Comparison of ENCODE assay signal across 9 cellular contexts in genomic region chrX:19846995-19847790, GRCh38. TPM values are rescaled to one million over a fixed set of nuclear protein-coding genes. Genes with fewer than 3 reads are reported as not detected.
DNase-seq lines count a peak whose midpoint lies in the region; ATAC-seq and TF ChIP-seq lines count a peak whose summit lies in the region.
"Had no signal": no experiment of that assay in that cellular context is flagged by ENCODE, and none has a peak within 500 bp of the region (broad histone marks: within the 10 kb centered on the region; RNA-seq: fewer than 3 reads in every experiment).

No MANE protein-coding gene starts in this region.

- H3K4ac ChIP-seq in IMR-90 (ENCODE audit: low read depth, low read length), result no peak overlapping the region

- H2BK120ac ChIP-seq in IMR-90 (ENCODE audit: low read depth, low read length), result no peak overlapping the region

- peaks cover 2% of the 10 kb centered on the region for H3K36me3 Mint-ChIP-seq in activated T-cell treated with anti-CD3 and anti-CD28 coated beads, Interleukin-2, amount 50 U/mL, for 4 hours (ENCODE audit: insufficient read depth)

- peak; percentile 97 for ATAC-seq in IMR-90 (ENCODE audit: low read depth)
- ATAC-seq in activated T-cell treated with anti-CD3 and anti-CD28 coated beads, Interleukin-2, amount 50 U/mL, for 4 hours, result peak; percentile 62 to 67
- no peak for ATAC-seq in HG03139 (IDR thresholded peaks at IDR 0.05; ENCODE audit: unreplicated experiment)
- ATAC-seq: psoas muscle had no signal

- peak overlapping the region; percentile 48 for H3K4me2 ChIP-seq in IMR-90 (ENCODE audit: low read depth, low read length)

- no peak overlapping the region for H2BK20ac ChIP-seq in IMR-90 (ENCODE audit: low read depth, low read length)

- no peaks in the 10 kb centered on the region for H3K9me3 Mint-ChIP-seq in activated T-cell treated with anti-CD3 and anti-CD28 coated beads, Interleukin-2, amount 50 U/mL, for 4 hours

- intact Hi-C loops in IMR-90 (cut with micrococcal nuclease) (no loop called here), uterus (cut with DNase I; ENCODE audit: low total_unique reads) (no loop called here), colonic mucosa (cut with DNase I) (no loop called here)

- H3K4me3 Mint-ChIP-seq in activated T-cell treated with anti-CD3 and anti-CD28 coated beads, Interleukin-2, amount 50 U/mL, for 4 hours, result peak overlapping the region; percentile 67

- no CpG with 5 or more reads among the region's 9 CpGs for WGBS in IMR-90 (ENCODE audit: extremely low coverage in 2 of 2, insufficient read length in 1 of 2), 2 experiments

- in situ Hi-C loops in IMR-90 (cut with MboI; ENCODE audit: low sequenced_read_pairs), result no loop called here

- peak overlapping the region; percentile 64 for H2AFZ ChIP-seq in IMR-90 (replicated peaks; ENCODE audit: low read length, poor library complexity)

- no peak overlapping the region for H4K5ac ChIP-seq in IMR-90 (ENCODE audit: low read depth, low read length)

- no TSS peak for BruUV-seq in IMR-90 (replicated peaks; lab: Mats Ljungman, UMichigan)

- H3K4me1 ChIP-seq in IMR-90 (ENCODE audit: control insufficient read depth, insufficient read depth, low read length), result peaks cover 5% of the 10 kb centered on the region; the same call in 1 of the 2 replicates
- no peaks in the 10 kb centered on the region for H3K4me1 ChIP-seq in uterus
- H3K4me1 ChIP-seq in colonic mucosa, result no peaks in the 10 kb centered on the region
- H3K4me1 ChIP-seq: psoas muscle had no signal

- POLR2A ChIA-PET in IMR-90 (lab: Charles Lee; ENCODE audit: unreplicated experiment), result no interaction called here

- H3K27me3 ChIP-seq in IMR-90 (ENCODE audit: control insufficient read depth, insufficient read depth, low read length) (no peaks in the 10 kb centered on the region), uterus (no peaks in the 10 kb centered on the region), colonic mucosa (no peaks in the 10 kb centered on the region)

- no peak overlapping the region for H3K18ac ChIP-seq in IMR-90 (ENCODE audit: low read depth, low read length)

- CTCF ChIA-PET in IMR-90 (lab: Yijun Ruan, JAX), result interaction anchor here (0.8 to 1.1 kb wide), 3 partner anchors 11 to 39 kb away, joined by 3 read pairs; no protein-coding TSS in a partner anchor

- TF ChIP-seq POLR2A in IMR-90 (IDR thresholded peaks at IDR 0.05; ENCODE audit: low read depth, low read length) (no peak), uterus (IDR thresholded peaks at IDR 0.05) (no peak)

- H3K27me3 Mint-ChIP-seq in activated T-cell treated with anti-CD3 and anti-CD28 coated beads, Interleukin-2, amount 50 U/mL, for 4 hours (ENCODE audit: low read depth), result no peaks in the 10 kb centered on the region

- H2AK5ac ChIP-seq in IMR-90 (ENCODE audit: low read depth, low read length), result no peak overlapping the region

- no peaks in the 10 kb centered on the region for H4K20me1 ChIP-seq in IMR-90 (ENCODE audit: insufficient read depth, low read length)

- no peak overlapping the region for H2BK5ac ChIP-seq in IMR-90 (ENCODE audit: low read depth, low read length, poor library complexity, severe bottlenecking)

- peaks cover 44% of the 10 kb centered on the region for H3K4me1 Mint-ChIP-seq in activated T-cell treated with anti-CD3 and anti-CD28 coated beads, Interleukin-2, amount 50 U/mL, for 4 hours (ENCODE audit: low read depth)

- H3K79me1 ChIP-seq in IMR-90 (ENCODE audit: low read depth in 1 of 2, low read length in 2 of 2), result peaks cover 0 to 8% of the 10 kb centered on the region in 2 experiments; a peak in 3 of 4 replicates

- DNase-seq in GM03348 (ENCODE audit: low spot score) (peak; percentile 79), IMR-90 (peak; percentile 89), iPS-NIHi7 (ENCODE audit: extremely low spot score) (peak; percentile 70), uterus (peak; percentile 28 to 34), colonic mucosa (no peak)
- no peak for DNase-seq in activated T-cell treated with anti-CD3 and anti-CD28 coated beads, Interleukin-2, amount 50 U/mL, for 4 hours
- DNase-seq in activated CD8-positive, alpha-beta memory T cell treated with anti-CD3 and anti-CD28 coated beads for 24 hours, result no peak

- H3K27ac ChIP-seq in IMR-90 (ENCODE audit: insufficient read depth, low read length), result peak overlapping the region; percentile 41; the same call in 1 of the 2 replicates
- H3K27ac ChIP-seq in uterus, result no peak overlapping the region
- H3K27ac ChIP-seq in colonic mucosa, result no peak overlapping the region
- H3K27ac ChIP-seq: psoas muscle had no signal

- 0 out of 4 replicates have a peak overlapping the region, but pooled peaks of 1 of the 2 experiments have one; percentile 6 for H4K8ac ChIP-seq in IMR-90 (ENCODE audit: low read depth in 2 of 2, low read length in 2 of 2)

- no peak overlapping the region for H3K56ac ChIP-seq in IMR-90 (ENCODE audit: extremely low read depth, insufficient read depth, low read length)

- H3K9me3 ChIP-seq in IMR-90 (ENCODE audit: control insufficient read depth, insufficient read depth, low read length) (peaks cover 6% of the 10 kb centered on the region), uterus (no peaks in the 10 kb centered on the region), colonic mucosa (no peaks in the 10 kb centered on the region)
- H3K9me3 ChIP-seq: psoas muscle had no signal

- no peak overlapping the region for H2BK15ac ChIP-seq in IMR-90 (ENCODE audit: low read depth, low read length)

- TF ChIP-seq CTCF in IMR-90 (conservative IDR thresholded peaks at IDR 0.05; ENCODE audit: low read depth, low read length) (no peak), uterus (IDR thresholded peaks at IDR 0.05) (no peak), colonic mucosa (IDR thresholded peaks at IDR 0.05) (no peak)

- H3K14ac ChIP-seq in IMR-90 (replicated peaks; ENCODE audit: low read depth, low read length), result 0 out of 2 replicates have a peak overlapping the region, but pooled peaks have one; percentile 26

- H3K36me3 ChIP-seq in IMR-90 (ENCODE audit: control insufficient read depth, insufficient read depth, low read length), result no peaks in the 10 kb centered on the region
- H3K36me3 ChIP-seq in uterus, result no peaks in the 10 kb centered on the region
- no peaks in the 10 kb centered on the region for H3K36me3 ChIP-seq in colonic mucosa

- H3K4me3 ChIP-seq in IMR-90 (ENCODE audit: insufficient read depth, low read depth, low read length) (no peak overlapping the region), uterus (no peak overlapping the region), colonic mucosa (no peak overlapping the region)
- H3K4me3 ChIP-seq: psoas muscle had no signal

- no peak overlapping the region for H3K23ac ChIP-seq in IMR-90 (ENCODE audit: low read depth, low read length)

- no peak overlapping the region for H3K9ac ChIP-seq in IMR-90 (ENCODE audit: low read depth, low read length)
- no peak overlapping the region for H3K9ac ChIP-seq in colonic mucosa (ENCODE audit: low read depth in 2 of 2, low read length in 2 of 2)

- dilution Hi-C loops in IMR-90 (cut with HindIII; ENCODE audit: low sequenced_read_pairs, unreplicated experiment), result no loop called here

- no peak overlapping the region for H4K91ac ChIP-seq in IMR-90 (ENCODE audit: insufficient read depth, low read depth, low read length)

- no peaks in the 10 kb centered on the region for H3K9me1 ChIP-seq in IMR-90 (ENCODE audit: insufficient read depth, low read length)

- no peak overlapping the region for H2AK9ac ChIP-seq in IMR-90 (replicated peaks; ENCODE audit: low read depth, low read length, poor library complexity)

- no peak for TF ChIP-seq RAD21 in IMR-90 (IDR thresholded peaks at IDR 0.05; ENCODE audit: low read length)

TF ChIP-seq in IMR-90, 13 proteins besides CTCF, POLR2A, EP300 and RAD21 (continues in another document):
- TF ChIP-seq MAFK (IDR thresholded peaks at IDR 0.05; ENCODE audit: low read depth, low read length) (peak; percentile 85), CEBPB (IDR thresholded peaks at IDR 0.05; ENCODE audit: low read depth, low read length) (peak; percentile 42; the same call in 1 of the 2 replicates), NFE2L2 (IDR thresholded peaks at IDR 0.05; ENCODE audit: low read depth, low read length) (peak; percentile 58; the same call in 1 of the 2 replicates), MAZ (IDR thresholded peaks at IDR 0.05; ENCODE audit: borderline replicate concordance, low read depth, low read length) (peak; percentile 23; the same call in 1 of the 2 replicates), MXI1 (IDR thresholded peaks at IDR 0.05; ENCODE audit: borderline replicate concordance, low read depth, low read length) (0 out of 2 replicates have a peak, but pooled peaks have one; percentile 13), RCOR1 (IDR thresholded peaks at IDR 0.05; ENCODE audit: insufficient replicate concordance, low read length) (no peak), USF2 (IDR thresholded peaks at IDR 0.05; ENCODE audit: low read depth, low read length) (no peak), FOS (IDR thresholded peaks at IDR 0.05; ENCODE audit: low read depth, low read length) (peak; percentile 73; the same call in 1 of the 2 replicates), CHD1 (IDR thresholded peaks at IDR 0.05; ENCODE audit: low read depth, low read length) (no peak), BHLHE40 (IDR thresholded peaks at IDR 0.05; ENCODE audit: low read depth, low read length) (peak; percentile 85)
- TF ChIP-seq, protein P1, sequence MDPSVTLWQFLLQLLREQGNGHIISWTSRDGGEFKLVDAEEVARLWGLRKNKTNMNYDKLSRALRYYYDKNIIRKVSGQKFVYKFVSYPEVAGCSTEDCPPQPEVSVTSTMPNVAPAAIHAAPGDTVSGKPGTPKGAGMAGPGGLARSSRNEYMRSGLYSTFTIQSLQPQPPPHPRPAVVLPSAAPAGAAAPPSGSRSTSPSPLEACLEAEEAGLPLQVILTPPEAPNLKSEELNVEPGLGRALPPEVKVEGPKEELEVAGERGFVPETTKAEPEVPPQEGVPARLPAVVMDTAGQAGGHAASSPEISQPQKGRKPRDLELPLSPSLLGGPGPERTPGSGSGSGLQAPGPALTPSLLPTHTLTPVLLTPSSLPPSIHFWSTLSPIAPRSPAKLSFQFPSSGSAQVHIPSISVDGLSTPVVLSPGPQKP (IDR thresholded peaks at IDR 0.05; ENCODE audit: borderline replicate concordance, low read depth, low read length), result no peak

RNA-seq across cellular contexts. Expression of gene SH3KBP1, which starts 40.2 kb away (rescaled TPM):
- total RNA-seq in IMR-90 (2012; rRNA removed), result 20.1 and 26.7 TPM in 2 replicates
- polyA plus RNA-seq in IMR-90 (2012; rRNA removed), result 22.0 and 24.4 TPM in 2 replicates
- 9.5 and 11.8 TPM in 2 replicates for polyA plus RNA-seq in IMR-90 (2012; cell fraction: cytosol; rRNA removed)
- 6.1 and 10.4 TPM in 2 replicates for polyA plus RNA-seq in IMR-90 (2012; cell fraction: nucleus; rRNA removed; ENCODE audit: low replicate concordance)
- 10 to 100 TPM; 37.0 to 41.5 (median 39.6) TPM for total RNA-seq in activated T-cell treated with anti-CD3 and anti-CD28 coated beads, Interleukin-2, amount 50 U/mL, for 4 hours
- 10 to 100 TPM in 3 of 4 donors, 1 to 10 TPM in 1; 2.0 to 26.5 (median 14.1) TPM for total RNA-seq in uterus
- total RNA-seq in colonic mucosa, result 10 to 100 TPM; 57.8 to 77.3 TPM

Comparison
In these comparisons a context has a peak if more than half of its experiments do, and no peak if none do; other contexts are left out.
1. DNase-seq: peak in GM03348 (single experiment), IMR-90 (single experiment), iPS-NIHi7 (single experiment) and uterus (2 of 2); none in activated T-cell treated with anti-CD3 and anti-CD28 coated beads, Interleukin-2, amount 50 U/mL, for 4 hours (single experiment), colonic mucosa (single experiment) and activated CD8-positive, alpha-beta memory T cell treated with anti-CD3 and anti-CD28 coated beads for 24 hours (single experiment).